ENCODE assay signal across 24 cellular contexts in the genomic region with DNA sequence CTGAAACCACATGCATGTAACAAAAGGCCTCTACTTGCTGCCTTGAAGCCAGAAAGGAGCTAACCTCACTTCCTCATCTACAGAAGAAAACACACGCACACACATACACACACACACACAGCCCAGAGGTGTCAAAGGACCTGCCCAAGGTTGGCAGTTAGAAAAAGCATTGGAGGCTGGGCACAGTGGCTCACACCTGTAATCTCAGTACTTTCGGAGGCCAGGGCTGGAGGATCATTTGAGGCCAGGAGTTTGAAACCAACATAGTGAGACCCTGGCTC.
DNase-seq lines count a peak whose midpoint lies in the region; ATAC-seq, FAIRE-seq and TF ChIP-seq lines count a peak whose summit lies in the region.
"Had no signal": no experiment of that assay in that cellular context is flagged by ENCODE, and none has a peak within 500 bp of the region (broad histone marks: within the 10 kb centered on the region; RNA-seq: fewer than 3 reads in every experiment).

No MANE protein-coding gene starts in this region.

- H3K9me3 Mint-ChIP-seq in astrocyte (ENCODE audit: unreplicated experiment): peaks cover 2% of the 10 kb centered on the region
- H3K9me3 Mint-ChIP-seq in osteocyte (ENCODE audit: unreplicated experiment): peaks cover 5% of the 10 kb centered on the region
- H3K9me3 Mint-ChIP-seq: activated CD4-positive, alpha-beta memory T cell treated with anti-CD3 and anti-CD28 coated beads, Interleukin-2, amount 10 ng/mL, durations not matched to agents 7 days and 5 days; activated T-helper 17 cell treated with anti-CD3 and anti-CD28 coated beads, Interleukin-2, amount 50 U/mL, for 72 hours; T-helper 1 cell treated with Interleukin-12 subunit alpha and Interleukin-12 subunit beta and Interleukin-4 antibody, amounts not matched to agents 30 μg/mL and 1 μg/mL, for 36 hours had no signal

- FAIRE-seq in astrocyte (lab: Jason Lieb, UNC): no peak
- FAIRE-seq: endothelial cell of umbilical vein, GM12892, pancreas, TTC549 had no signal

- no peak overlapping the region for H3K4me3 ChIP-seq in AG04450 (ENCODE audit: low read depth, low read length)
- no peak overlapping the region for H3K4me3 ChIP-seq in GM23248
- H3K4me3 ChIP-seq in astrocyte (ENCODE audit: insufficient read depth, low read depth, low read length): no peak overlapping the region
- H3K4me3 ChIP-seq: breast epithelium, pancreas, skin epidermis had no signal

- H3K4me2 ChIP-seq in GM23248 (ENCODE audit: unreplicated experiment) (no peak overlapping the region), astrocyte (ENCODE audit: low read length) (no peak overlapping the region)

- H3K9me3 ChIP-seq in AG04450 (ENCODE audit: control insufficient read depth, insufficient read depth, low read length): peaks cover 4% of the 10 kb centered on the region; the same call in 1 of the 2 replicates
- H3K9me3 ChIP-seq in GM23248 (ENCODE audit: low read depth): no peaks in the 10 kb centered on the region
- no peaks in the 10 kb centered on the region for H3K9me3 ChIP-seq in astrocyte (ENCODE audit: insufficient read depth, low read depth, low read length)
- H3K9me3 ChIP-seq: breast epithelium, pancreas had no signal

- ATAC-seq in GM21526 (IDR thresholded peaks at IDR 0.05; ENCODE audit: low FRiP score, unreplicated experiment): no peak
- ATAC-seq: activated T-helper 17 cell treated with anti-CD3 and anti-CD28 coated beads, Interleukin-2, amount 50 U/mL, for 72 hours; HCT116 had no signal

- DNase-seq in AG04450 (ENCODE audit: low read depth, low spot score) (no peak), GM23248 (no peak), astrocyte (ENCODE audit: low read depth) (peak; percentile 29), osteocyte (ENCODE audit: extremely low spot score, unreplicated experiment) (no peak), foreskin melanocyte (no peak), NCI-H1436 treated with DMSO at 0.1 percent for 48 hours (lab: John Stamatoyannopoulos, UW) (no peak)
- DNase-seq: ACHN; activated CD4-positive, alpha-beta memory T cell treated with anti-CD3 and anti-CD28 coated beads, Interleukin-2, amount 10 ng/mL, durations not matched to agents 7 days and 5 days; DMS153; hypothalamus; pancreas; RPMI8226 had no signal

- no peaks in the 10 kb centered on the region for H3K36me3 Mint-ChIP-seq in astrocyte (ENCODE audit: low read depth, unreplicated experiment)
- no peaks in the 10 kb centered on the region for H3K36me3 Mint-ChIP-seq in osteocyte (ENCODE audit: unreplicated experiment)

- H3K4me3 Mint-ChIP-seq in astrocyte (ENCODE audit: unreplicated experiment) (no peak overlapping the region), osteocyte (ENCODE audit: unreplicated experiment) (no peak overlapping the region)
- H3K4me3 Mint-ChIP-seq: activated CD4-positive, alpha-beta memory T cell treated with anti-CD3 and anti-CD28 coated beads, Interleukin-2, amount 10 ng/mL, durations not matched to agents 7 days and 5 days; activated naive CD8-positive, alpha-beta T cell; activated T-helper 17 cell treated with anti-CD3 and anti-CD28 coated beads, Interleukin-2, amount 50 U/mL, for 72 hours; neural crest cell; T-helper 1 cell treated with Interleukin-12 subunit alpha and Interleukin-12 subunit beta and Interleukin-4 antibody, amounts not matched to agents 30 μg/mL and 1 μg/mL, for 36 hours had no signal

- peaks cover 13% of the 10 kb centered on the region for H3F3A ChIP-seq in GM23248 (ENCODE audit: insufficient read depth)

- H3K9ac ChIP-seq in GM23248: no peak overlapping the region
- no peak overlapping the region for H3K9ac ChIP-seq in astrocyte (ENCODE audit: low read length)

- H3K27me3 Mint-ChIP-seq in astrocyte (ENCODE audit: low read depth, unreplicated experiment) (no peaks in the 10 kb centered on the region), osteocyte (ENCODE audit: unreplicated experiment) (no peaks in the 10 kb centered on the region)
- H3K27me3 Mint-ChIP-seq: activated T-helper 17 cell treated with anti-CD3 and anti-CD28 coated beads, Interleukin-2, amount 50 U/mL, for 72 hours had no signal

- CTCF ChIA-PET in AG04450 (lab: Charles Lee): interaction anchor here (0.6 to 1.8 kb wide), 4 partner anchors 20 to 437 kb away, joined by 3 to 4 read pairs (median 4); no protein-coding TSS in a partner anchor

- H3K4me1 ChIP-seq in GM23248 (ENCODE audit: insufficient read depth): peaks cover 20% of the 10 kb centered on the region
- H3K4me1 ChIP-seq in astrocyte (ENCODE audit: insufficient read depth, low read length): no peaks in the 10 kb centered on the region
- H3K4me1 ChIP-seq: breast epithelium, pancreas had no signal

- H3K79me2 ChIP-seq in GM23248 (ENCODE audit: insufficient read depth) (no peaks in the 10 kb centered on the region), astrocyte (ENCODE audit: insufficient read depth, low read length) (no peaks in the 10 kb centered on the region)

- H3K4me1 Mint-ChIP-seq in astrocyte (ENCODE audit: low read depth, unreplicated experiment) (peaks cover 4% of the 10 kb centered on the region), osteocyte (ENCODE audit: unreplicated experiment) (peaks cover 37% of the 10 kb centered on the region)
- H3K4me1 Mint-ChIP-seq: activated CD4-positive, alpha-beta memory T cell treated with anti-CD3 and anti-CD28 coated beads, Interleukin-2, amount 10 ng/mL, durations not matched to agents 7 days and 5 days; activated T-helper 17 cell treated with anti-CD3 and anti-CD28 coated beads, Interleukin-2, amount 50 U/mL, for 72 hours; neural crest cell had no signal

- H3K27ac ChIP-seq in AG04450 (ENCODE audit: low read depth, low read length) (peak overlapping the region; percentile 85), GM23248 (no peak overlapping the region), astrocyte (ENCODE audit: low read depth, low read length) (no peak overlapping the region)
- H3K27ac ChIP-seq: HL-60, pancreas had no signal

- H3K27ac Mint-ChIP-seq in astrocyte (ENCODE audit: unreplicated experiment): no peak overlapping the region
- H3K27ac Mint-ChIP-seq in osteocyte (ENCODE audit: unreplicated experiment): peak overlapping the region; percentile 88
- H3K27ac Mint-ChIP-seq: activated CD4-positive, alpha-beta memory T cell treated with anti-CD3 and anti-CD28 coated beads, Interleukin-2, amount 10 ng/mL, durations not matched to agents 7 days and 5 days; activated naive CD8-positive, alpha-beta T cell; activated T-helper 17 cell treated with anti-CD3 and anti-CD28 coated beads, Interleukin-2, amount 50 U/mL, for 72 hours; T-helper 1 cell treated with Interleukin-12 subunit alpha and Interleukin-12 subunit beta and Interleukin-4 antibody, amounts not matched to agents 30 μg/mL and 1 μg/mL, for 36 hours had no signal

- POLR2A ChIA-PET in AG04450 (lab: Yijun Ruan, JAX): interaction anchor here (0.9 to 1.1 kb wide), 2 partner anchors 20 to 28 kb away, joined by 3 to 7 read pairs; no protein-coding TSS in a partner anchor

- 94 to 95% methylated on average over 2 of the region's 2 CpGs for WGBS in GM23248 (ENCODE audit: low coverage in 1 of 2, low lambda C conversion rate in 2 of 2, missing lambda C conversion rate in 2 of 2), 2 experiments

- TF ChIP-seq CTCF in AG04450 (IDR thresholded peaks at IDR 0.05; ENCODE audit: low read depth, low read length) (no peak), astrocyte (IDR thresholded peaks at IDR 0.05; ENCODE audit: insufficient read depth, low read depth, low read length) (no peak), osteocyte (IDR thresholded peaks at IDR 0.05) (no peak)

- 0 out of 2 replicates have a peak overlapping the region, but pooled peaks have one; percentile 86 for H2AFZ ChIP-seq in GM23248
- no peak overlapping the region for H2AFZ ChIP-seq in astrocyte (ENCODE audit: low read depth, low read length)

- H4K20me1 ChIP-seq in GM23248 (ENCODE audit: insufficient read depth): no peaks in the 10 kb centered on the region
- H4K20me1 ChIP-seq in astrocyte (ENCODE audit: insufficient read depth, low read length): no peaks in the 10 kb centered on the region

- in situ Hi-C loops in GM23248 (cut with MboI): no loop called here

- no peaks in the 10 kb centered on the region for H3K9me2 ChIP-seq in GM23248 (ENCODE audit: insufficient read depth)

- H3K27me3 ChIP-seq in AG04450 (ENCODE audit: control insufficient read depth, insufficient read depth, low read length) (no peaks in the 10 kb centered on the region), GM23248 (replicated peaks; ENCODE audit: insufficient read depth) (no peaks in the 10 kb centered on the region), astrocyte (ENCODE audit: insufficient read depth, low read length) (no peaks in the 10 kb centered on the region)
- H3K27me3 ChIP-seq: breast epithelium, pancreas had no signal

- no peaks in the 10 kb centered on the region for H3K36me3 ChIP-seq in GM23248 (ENCODE audit: low read depth)
- no peaks in the 10 kb centered on the region for H3K36me3 ChIP-seq in astrocyte (ENCODE audit: insufficient read depth, low read length)
- H3K36me3 ChIP-seq: breast epithelium, pancreas had no signal
